ENCODE assay signal across 22 cellular contexts in genomic region chr1:161987872-161988271, GRCh38. TPM values are rescaled to one million over a fixed set of nuclear protein-coding genes. Genes with fewer than 3 reads are reported as not detected.
DNase-seq lines count a peak whose midpoint lies in the region; ATAC-seq and TF ChIP-seq lines count a peak whose summit lies in the region.
"Had no signal": no experiment of that assay in that cellular context is flagged by ENCODE, and none has a peak within 500 bp of the region (broad histone marks: within the 10 kb centered on the region; RNA-seq: fewer than 3 reads in every experiment).

No MANE protein-coding gene starts in this region.

- H3K4me2 ChIP-seq in neural progenitor cell: no peak overlapping the region
- H3K4me2 ChIP-seq: A549 had no signal

- H3K79me2 ChIP-seq in neural progenitor cell (ENCODE audit: low read depth): no peaks in the 10 kb centered on the region

- no peaks in the 10 kb centered on the region for H4K20me1 ChIP-seq in neural progenitor cell (ENCODE audit: low read depth)

- no peak overlapping the region for H3K4me3 Mint-ChIP-seq in neural progenitor cell
- H3K4me3 Mint-ChIP-seq: CD4-positive, alpha-beta T cell; CD8-positive, alpha-beta memory T cell; HFFc6 had no signal

- H3K27me3 ChIP-seq in sigmoid colon: no peaks in the 10 kb centered on the region
- no peaks in the 10 kb centered on the region for H3K27me3 ChIP-seq in neural progenitor cell
- H3K27me3 ChIP-seq in foreskin keratinocyte: peaks cover 14% of the 10 kb centered on the region
- H3K27me3 ChIP-seq: BE2C; BLaER1 treated with 17β-estradiol and CSF1 and Interleukin-3, amounts not matched to agents 10 nM and 100 nM had no signal

- 80 to 81% methylated on average over 5 of the region's 5 CpGs for WGBS in sigmoid colon, 2 donors

- no peak overlapping the region for H3K9ac ChIP-seq in neural progenitor cell
- H3K9ac ChIP-seq: BLaER1 treated with 17β-estradiol and CSF1 and Interleukin-3, amounts not matched to agents 10 nM and 100 nM had no signal

- H3K4me1 ChIP-seq in sigmoid colon (peaks cover 0 to 60% (median 41%) of the 10 kb centered on the region in 4 donors), neural progenitor cell (no peaks in the 10 kb centered on the region), foreskin keratinocyte (no peaks in the 10 kb centered on the region)
- H3K4me1 ChIP-seq: A549, BE2C, HAP-1 had no signal

- H3K4me3 ChIP-seq in sigmoid colon: no peak overlapping the region
- H3K4me3 ChIP-seq in neural progenitor cell: no peak overlapping the region
- H3K4me3 ChIP-seq: A549; BLaER1 treated with 17β-estradiol and CSF1 and Interleukin-3, amounts not matched to agents 10 nM and 100 nM; HAP-1 had no signal

- H3K27ac ChIP-seq in sigmoid colon (peak overlapping the region in 3 of 4 donors; percentile 72 to 85 (median 85)), neural progenitor cell (no peak overlapping the region), foreskin keratinocyte (no peak overlapping the region)
- H3K27ac ChIP-seq: A549; BLaER1 treated with 17β-estradiol and CSF1 and Interleukin-3, amounts not matched to agents 10 nM and 100 nM had no signal

- peaks cover 2% of the 10 kb centered on the region for H3K27me3 Mint-ChIP-seq in neural progenitor cell (ENCODE audit: insufficient read depth, low read depth)
- H3K27me3 Mint-ChIP-seq: CD4-positive, alpha-beta T cell had no signal

- peak; percentile 59 to 82 (median 61) for TF ChIP-seq EP300 in sigmoid colon (IDR thresholded peaks at IDR 0.05)

- ATAC-seq in foreskin keratinocyte: no peak
- ATAC-seq: A549 had no signal

- H3K4me1 Mint-ChIP-seq in neural progenitor cell: no peaks in the 10 kb centered on the region
- H3K4me1 Mint-ChIP-seq: CD8-positive, alpha-beta memory T cell had no signal

- intact Hi-C loops in sigmoid colon (cut with DNase I): loop anchor here (2.0 to 5.0 kb wide), 2 partner anchors 35 to 196 kb away; partner anchors contain the start of gene OLFML2B

- peaks cover 0 to 17% (median 4%) of the 10 kb centered on the region in 4 donors for H3K36me3 ChIP-seq in sigmoid colon
- H3K36me3 ChIP-seq in neural progenitor cell: no peaks in the 10 kb centered on the region
- H3K36me3 ChIP-seq: BE2C, HAP-1 had no signal

- no peak overlapping the region for H3K27ac Mint-ChIP-seq in neural progenitor cell
- H3K27ac Mint-ChIP-seq: CD4-positive, alpha-beta T cell; HFFc6 had no signal

- H3K9me3 ChIP-seq in sigmoid colon: no peaks in the 10 kb centered on the region
- no peaks in the 10 kb centered on the region for H3K9me3 ChIP-seq in neural progenitor cell (ENCODE audit: low read depth)
- H3K9me3 ChIP-seq: BE2C, HAP-1 had no signal

- H3K9me3 Mint-ChIP-seq in neural progenitor cell: peaks cover 17% of the 10 kb centered on the region

- no peaks in the 10 kb centered on the region for H3F3A ChIP-seq in neural progenitor cell (ENCODE audit: low read depth)

- TF ChIP-seq CTCF in sigmoid colon (IDR thresholded peaks at IDR 0.05) (no peak), neural progenitor cell (IDR thresholded peaks at IDR 0.05) (no peak), foreskin keratinocyte (conservative IDR thresholded peaks at IDR 0.05) (no peak)

- TF ChIP-seq POLR2A in sigmoid colon (IDR thresholded peaks at IDR 0.05): no peak

- H3K36me3 Mint-ChIP-seq in neural progenitor cell: peaks cover 21% of the 10 kb centered on the region

- no peak overlapping the region for H2AFZ ChIP-seq in neural progenitor cell (replicated peaks)

- DNase-seq in NCI-H526 treated with DMSO at 0.1 percent for 48 hours (lab: John Stamatoyannopoulos, UW) (peak; percentile 31), mesenteric fat pad (ENCODE audit: low spot score) (peak; percentile 62), sigmoid colon (peak; percentile 91), neural progenitor cell (ENCODE audit: low spot score) (no peak), HK-2 (ENCODE audit: unreplicated experiment) (no peak), foreskin keratinocyte (no peak), NCI-H2107 (lab: John Stamatoyannopoulos, UW) (no peak)
- DNase-seq: 8988T; ACHN; AML-193; BE2C; CD4-positive, alpha-beta T cell; CD8-positive, alpha-beta memory T cell; DMS 273 treated with DMSO at 0.1 percent for 48 hours; DMS79; EL; GDM1; GOT3; HFFc6 had no signal

RNA-seq across cellular contexts. Expression of gene OLFML2B, which starts 35.8 kb away (rescaled TPM):
- total RNA-seq in mesenteric fat pad (29.5 TPM), sigmoid colon (10 to 100 TPM; 14.3 to 27.4 (median 20.2) TPM), neural progenitor cell (ENCODE audit: low replicate concordance) (1.3 and 3.0 TPM in 2 replicates), foreskin keratinocyte (0.18 and 0.31 TPM in 2 replicates)
- polyA plus RNA-seq in sigmoid colon (1 to 10 TPM; 1.2 to 5.3 (median 3.5) TPM), foreskin keratinocyte (0.13 and 0.17 TPM in 2 replicates)
- polyA plus RNA-seq: CD8-positive, alpha-beta memory T cell had no signal

Comparison
In these comparisons a context has a peak if more than half of its experiments do, and no peak if none do; other contexts are left out.
1. DNase-seq: peak in NCI-H526 treated with DMSO at 0.1 percent for 48 hours (single experiment), mesenteric fat pad (single experiment) and sigmoid colon (single experiment); none in neural progenitor cell (single experiment), HK-2 (single experiment), foreskin keratinocyte (0 of 2) and NCI-H2107 (single experiment).
2. H3K27ac ChIP-seq: peak in sigmoid colon (3 of 4); none in neural progenitor cell (single experiment) and foreskin keratinocyte (single experiment).